Comparison of ENCODE assay signal across 27 cellular contexts in genomic region chr1:175097361-175097760, GRCh38. TPM values are rescaled to one million over a fixed set of nuclear protein-coding genes. Genes with fewer than 3 reads are reported as not detected.
DNase-seq lines count a peak whose midpoint lies in the region; ATAC-seq and TF ChIP-seq lines count a peak whose summit lies in the region.
"Had no signal": no experiment of that assay in that cellular context is flagged by ENCODE, and none has a peak within 500 bp of the region (broad histone marks: within the 10 kb centered on the region; RNA-seq: fewer than 3 reads in every experiment).

No MANE protein-coding gene starts in this region.

- no peak overlapping the region for H2BK15ac ChIP-seq in neuronal stem cell (ENCODE audit: low read length)

- no peak overlapping the region for H4K91ac ChIP-seq in neuronal stem cell (ENCODE audit: low read depth, low read length, poor library complexity)

- H2AFZ ChIP-seq in neuronal stem cell (ENCODE audit: low read length) = no peak overlapping the region

- H3K36me3 Mint-ChIP-seq in WTC11 = peaks cover 4% of the 10 kb centered on the region; the same call in 1 of the 2 replicates
- H3K36me3 Mint-ChIP-seq: CD14-positive monocyte; CD4-positive, alpha-beta memory T cell; CD4-positive, CD25-positive, alpha-beta regulatory T cell; CD8-positive, alpha-beta memory T cell had no signal

- H3K27me3 Mint-ChIP-seq in WTC11 (ENCODE audit: low read depth) = no peaks in the 10 kb centered on the region; the same call in 1 of the 2 replicates

- no peak overlapping the region for H4K8ac ChIP-seq in neuronal stem cell (ENCODE audit: low read depth, low read length)

- H3K36me3 ChIP-seq in right atrium auricular region (no peaks in the 10 kb centered on the region), neuronal stem cell (replicated peaks in 1 of 2; ENCODE audit: control insufficient read depth in 2 of 2, insufficient read depth in 2 of 2, low read length in 2 of 2) (no peaks in the 10 kb centered on the region)
- H3K36me3 ChIP-seq: BE2C, BLaER1 had no signal

- DNase-seq in right atrium auricular region (ENCODE audit: low spot score) = peak; percentile 47
- DNase-seq in right cardiac atrium = no peak
- DNase-seq in WTC11 (ENCODE audit: low spot score) = no peak
- no peak for DNase-seq in neuronal stem cell (ENCODE audit: low spot score)
- DNase-seq in NCI-H226 = no peak
- no peak for DNase-seq in NCI-H82 (lab: John Stamatoyannopoulos, UW)
- DNase-seq: 8988T; ACHN; BE2C; C1 segment of cervical spinal cord; CD4-positive, alpha-beta memory T cell; CD4-positive, CD25-positive, alpha-beta regulatory T cell; CD8-positive, alpha-beta memory T cell; COR-L47; DMS 273 treated with DMSO at 0.1 percent for 48 hours; DMS153; DMS53; DMS79; DND-41; EL; GDM1 had no signal

- no peak overlapping the region for H3K4me2 ChIP-seq in neuronal stem cell (ENCODE audit: insufficient read depth, low read length, poor library complexity, severe bottlenecking)
- H3K4me2 ChIP-seq: BLaER1 had no signal

- peaks cover 4% of the 10 kb centered on the region for H3K9me3 Mint-ChIP-seq in WTC11
- H3K9me3 Mint-ChIP-seq: CD4-positive, alpha-beta memory T cell; CD4-positive, CD25-positive, alpha-beta regulatory T cell; CD8-positive, alpha-beta memory T cell had no signal

- no peaks in the 10 kb centered on the region for H3K27me3 ChIP-seq in right atrium auricular region
- no peaks in the 10 kb centered on the region for H3K27me3 ChIP-seq in right cardiac atrium (ENCODE audit: control insufficient read depth, insufficient read depth)
- peaks cover 0 to 1% (median 0%) of the 10 kb centered on the region in 3 experiments for H3K27me3 ChIP-seq in neuronal stem cell (ENCODE audit: control insufficient read depth in 3 of 3, insufficient read depth in 3 of 3, low read depth in 1 of 3, low read length in 3 of 3)
- H3K27me3 ChIP-seq: BE2C, BLaER1 had no signal

- ATAC-seq in right cardiac atrium = no peak
- ATAC-seq in WTC11 = peak; percentile 60; the same call in 1 of the 2 replicates
- ATAC-seq: GM12878 had no signal

- H3K4me1 ChIP-seq in right atrium auricular region (no peaks in the 10 kb centered on the region), right cardiac atrium (ENCODE audit: control insufficient read depth, insufficient read depth, low read length) (no peaks in the 10 kb centered on the region), neuronal stem cell (ENCODE audit: control insufficient read depth in 2 of 2, insufficient read depth in 1 of 2, low read depth in 1 of 2, low read length in 2 of 2) (peaks cover 0 to 2% of the 10 kb centered on the region in 2 donors)
- H3K4me1 ChIP-seq: BE2C, BLaER1 had no signal

- no peak overlapping the region for H3K27ac ChIP-seq in right atrium auricular region
- no peak overlapping the region for H3K27ac ChIP-seq in right cardiac atrium (ENCODE audit: low read length)
- no peak overlapping the region for H3K27ac ChIP-seq in neuronal stem cell (replicated peaks; ENCODE audit: low read length)
- H3K27ac ChIP-seq: BLaER1 had no signal

- no peak overlapping the region for H2BK120ac ChIP-seq in neuronal stem cell (ENCODE audit: low read depth, low read length)

- POLR2A ChIA-PET in WTC11 (lab: Charles Lee) = no interaction called here

- H3K4me3 Mint-ChIP-seq in WTC11 = no peak overlapping the region
- H3K4me3 Mint-ChIP-seq: CD14-positive monocyte; CD4-positive, alpha-beta memory T cell; CD8-positive, alpha-beta memory T cell had no signal

- no peak overlapping the region for H3K14ac ChIP-seq in neuronal stem cell (ENCODE audit: low read length)

- no peak overlapping the region for H3K4ac ChIP-seq in neuronal stem cell (ENCODE audit: low read length)

- H3K4me3 ChIP-seq in right atrium auricular region (no peak overlapping the region), right cardiac atrium (ENCODE audit: low read length) (no peak overlapping the region), neuronal stem cell (ENCODE audit: low read length in 2 of 2) (no peak overlapping the region)
- H3K4me3 ChIP-seq: BLaER1, GM12878 had no signal

- intact Hi-C loops in right cardiac atrium (cut with DNase I) = no loop called here

- H3K4me1 Mint-ChIP-seq in WTC11 = no peaks in the 10 kb centered on the region
- H3K4me1 Mint-ChIP-seq: CD4-positive, alpha-beta memory T cell; CD4-positive, CD25-positive, alpha-beta regulatory T cell; CD8-positive, alpha-beta memory T cell had no signal

- H3K79me1 ChIP-seq in neuronal stem cell (ENCODE audit: low read depth, low read length) = no peaks in the 10 kb centered on the region

- H3K23ac ChIP-seq in neuronal stem cell (ENCODE audit: low read depth, low read length, poor library complexity) = peak overlapping the region; percentile 61

- H2BK12ac ChIP-seq in neuronal stem cell (ENCODE audit: low read length) = no peak overlapping the region

- 91% methylated on average over 9 of the region's 9 CpGs for WGBS in right cardiac atrium
- WGBS in neuronal stem cell (ENCODE audit: extremely low coverage in 2 of 2, insufficient read length in 2 of 2, insufficient replicate concordance in 1 of 2), 2 donors = no CpG with 5 or more reads among the region's 9 CpGs

- H3K18ac ChIP-seq in neuronal stem cell (ENCODE audit: low read length) = no peak overlapping the region

- no peak for TF ChIP-seq CTCF in right atrium auricular region (IDR thresholded peaks at IDR 0.05)
- TF ChIP-seq CTCF in WTC11 (IDR thresholded peaks at IDR 0.05) = no peak

- no peak overlapping the region for H2AK5ac ChIP-seq in neuronal stem cell (ENCODE audit: low read depth, low read length)

- H3K9me3 ChIP-seq in right atrium auricular region (no peaks in the 10 kb centered on the region), right cardiac atrium (ENCODE audit: control insufficient read depth, low read length) (no peaks in the 10 kb centered on the region), neuronal stem cell (replicated peaks in 1 of 2; ENCODE audit: control insufficient read depth in 2 of 2, insufficient read depth in 1 of 2, low read depth in 1 of 2, low read length in 2 of 2) (no peaks in the 10 kb centered on the region)
- H3K9me3 ChIP-seq: BE2C had no signal

- no peak overlapping the region for H2BK5ac ChIP-seq in neuronal stem cell (ENCODE audit: low read length)

- H3K9ac ChIP-seq in neuronal stem cell (ENCODE audit: low read depth, low read length, poor library complexity) = no peak overlapping the region
- H3K9ac ChIP-seq: BLaER1 had no signal

- H3K27ac Mint-ChIP-seq in WTC11 = no peak overlapping the region
- H3K27ac Mint-ChIP-seq: CD14-positive monocyte; CD4-positive, alpha-beta memory T cell; CD4-positive, CD25-positive, alpha-beta regulatory T cell had no signal

- CTCF ChIA-PET in WTC11 (lab: Charles Lee) = interaction anchor here (0.7 to 1.0 kb wide), 2 partner anchors 28 to 49 kb away, joined by 3 read pairs; no protein-coding TSS in a partner anchor

TF ChIP-seq in WTC11, 78 proteins besides CTCF, POLR2A, EP300 and RAD21 (continues in another document):
- TF ChIP-seq FOXK1 (CRISPR knock-in tag; IDR thresholded peaks at IDR 0.05) (no peak), SOX15 (CRISPR knock-in tag; IDR thresholded peaks at IDR 0.05) (no peak), NR1H2 (CRISPR knock-in tag; IDR thresholded peaks at IDR 0.05) (no peak), ELF4 (CRISPR knock-in tag; IDR thresholded peaks at IDR 0.05; ENCODE audit: low read depth) (no peak), PRRX2 (CRISPR knock-in tag; IDR thresholded peaks at IDR 0.05) (no peak), KAT7 (CRISPR knock-in tag; IDR thresholded peaks at IDR 0.05; ENCODE audit: borderline replicate concordance) (no peak), MYBL2 (CRISPR knock-in tag; IDR thresholded peaks at IDR 0.05) (no peak), EMX1 (CRISPR knock-in tag; IDR thresholded peaks at IDR 0.05) (no peak)
- TF ChIP-seq, protein P1, sequence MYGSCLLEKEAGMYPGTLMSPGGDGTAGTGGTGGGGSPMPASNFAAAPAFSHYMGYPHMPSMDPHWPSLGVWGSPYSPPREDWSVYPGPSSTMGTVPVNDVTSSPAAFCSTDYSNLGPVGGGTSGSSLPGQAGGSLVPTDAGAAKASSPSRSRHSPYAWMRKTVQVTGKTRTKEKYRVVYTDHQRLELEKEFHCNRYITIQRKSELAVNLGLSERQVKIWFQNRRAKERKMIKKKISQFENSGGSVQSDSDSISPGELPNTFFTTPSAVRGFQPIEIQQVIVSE (CRISPR knock-in tag; IDR thresholded peaks at IDR 0.05; ENCODE audit: borderline replicate concordance) = no peak
- TF ChIP-seq, protein P2, sequence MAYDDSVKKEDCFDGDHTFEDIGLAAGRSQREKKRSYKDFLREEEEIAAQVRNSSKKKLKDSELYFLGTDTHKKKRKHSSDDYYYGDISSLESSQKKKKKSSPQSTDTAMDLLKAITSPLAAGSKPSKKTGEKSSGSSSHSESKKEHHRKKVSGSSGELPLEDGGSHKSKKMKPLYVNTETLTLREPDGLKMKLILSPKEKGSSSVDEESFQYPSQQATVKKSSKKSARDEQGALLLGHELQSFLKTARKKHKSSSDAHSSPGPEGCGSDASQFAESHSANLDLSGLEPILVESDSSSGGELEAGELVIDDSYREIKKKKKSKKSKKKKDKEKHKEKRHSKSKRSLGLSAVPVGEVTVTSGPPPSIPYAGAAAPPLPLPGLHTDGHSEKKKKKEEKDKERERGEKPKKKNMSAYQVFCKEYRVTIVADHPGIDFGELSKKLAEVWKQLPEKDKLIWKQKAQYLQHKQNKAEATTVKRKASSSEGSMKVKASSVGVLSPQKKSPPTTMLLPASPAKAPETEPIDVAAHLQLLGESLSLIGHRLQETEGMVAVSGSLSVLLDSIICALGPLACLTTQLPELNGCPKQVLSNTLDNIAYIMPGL (CRISPR knock-in tag; IDR thresholded peaks at IDR 0.05) = no peak

RNA-seq across cellular contexts. Expression of gene TNN, which starts 29.7 kb away (rescaled TPM):
- total RNA-seq in right atrium auricular region (under 1 TPM; 0.63 to 0.79 TPM), right cardiac atrium (under 1 TPM in 3 of 4 donors, not detected in 1; 0.09 to 0.19 (median 0.18) TPM), WTC11 (2021) (0.23 to 0.44 TPM (median 0.27 TPM) in 3 replicates)
- polyA plus RNA-seq in right cardiac atrium = 0.09 TPM
- 0.07 TPM for polyA plus RNA-seq in neuronal stem cell (2013, experiment 1 of 2)
- 0.10 TPM for polyA plus RNA-seq in neuronal stem cell (2013, experiment 2 of 2)
- total RNA-seq: A673; CD4-positive, alpha-beta memory T cell; CD4-positive, CD25-positive, alpha-beta regulatory T cell; CD8-positive, alpha-beta memory T cell; G401 had no signal
- polyA plus RNA-seq: AG04450; CD14-positive monocyte; CD4-positive, alpha-beta memory T cell; CD8-positive, alpha-beta memory T cell had no signal
